ENCODE assay signal across 3 cellular contexts in the genomic region with DNA sequence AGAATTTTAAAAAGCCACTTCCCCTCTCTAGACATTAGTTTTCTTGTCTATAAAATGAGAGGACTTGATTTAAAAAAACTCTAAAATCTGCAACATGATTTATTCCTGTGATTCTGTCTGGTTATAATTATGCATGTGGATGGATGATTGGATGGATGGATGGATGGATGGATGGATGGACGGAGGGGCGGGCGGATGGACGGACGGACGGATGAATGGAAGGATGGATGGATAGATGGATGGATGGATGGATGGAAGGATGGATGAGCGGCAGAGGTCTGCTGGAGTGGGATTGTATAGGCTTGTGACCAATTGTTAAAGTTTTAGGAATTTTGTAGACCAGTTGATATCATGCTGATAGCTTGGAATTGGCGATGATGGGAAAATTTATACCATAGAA.
"Had no signal": no experiment of that assay in that cellular context is flagged by ENCODE, and none has a peak within 500 bp of the region (broad histone marks: within the 10 kb centered on the region; RNA-seq: fewer than 3 reads in every experiment).

No MANE protein-coding gene starts in this region.

- H3K4me3 ChIP-seq: GM12878 had no signal

- DNase-seq: GDM1, GF-D8 had no signal
